Comparison of ENCODE assay signal across 27 cellular contexts in genomic region chr13:98374750-98375149, GRCh38.
"Had no signal": no experiment of that assay in that cellular context is flagged by ENCODE, and none has a peak within 500 bp of the region (broad histone marks: within the 10 kb centered on the region; RNA-seq: fewer than 3 reads in every experiment).

No MANE protein-coding gene starts in this region.

- H3K27me3 ChIP-seq: ascending aorta, cardiac muscle cell, SJCRH30 had no signal

- ATAC-seq: activated CD4-positive, alpha-beta T cell treated with anti-CD3 and anti-CD28 coated beads for 36 hours; activated CD8-positive, alpha-beta T cell treated with anti-CD3 and anti-CD28 coated beads, Interleukin-2, amount 10 ng/mL, durations not matched to agents 7 days and 5 days; Panc1 had no signal

- DNase-seq: activated CD4-positive, alpha-beta T cell treated with anti-CD3 and anti-CD28 coated beads for 36 hours; activated CD4-positive, alpha-beta T cell treated with anti-CD3 and anti-CD28 coated beads, Interleukin-2, amount 10 ng/mL, durations not matched to agents 7 days and 5 days; activated CD4-positive, alpha-beta T cell treated with anti-CD3 and anti-CD28 coated beads, Interleukin-2, amount 50 U/mL, for 48 hours; activated CD8-positive, alpha-beta T cell treated with anti-CD3 and anti-CD28 coated beads, Interleukin-2, amount 10 ng/mL, durations not matched to agents 7 days and 5 days; activated gamma-delta T cell; activated naive CD4-positive, alpha-beta T cell treated with Interleukin-2 at 50 U/mL for 16 hours; activated naive CD8-positive, alpha-beta T cell treated with anti-CD3 and anti-CD28 coated beads, Interleukin-2, amount 10 ng/mL, durations not matched to agents 7 days and 5 days; activated T-cell treated with anti-CD3 and anti-CD28 coated beads, Interleukin-2, amount 50 U/mL, for 24 hours; amygdala; NCI-H1092 treated with DMSO at 0.1 percent for 48 hours; NCI-H1417; NCI-H146; NCI-H187; NCI-H2029 treated with DMSO at 0.1 percent for 48 hours; NCI-H2107; NCI-H226; NCI-H446 treated with DMSO at 0.1 percent for 48 hours; NCI-H524; SHP77; SJCRH30; T1000 had no signal

- H3K4me3 ChIP-seq: ascending aorta, cardiac muscle cell, SJCRH30, SK-N-MC had no signal

- H3K27ac Mint-ChIP-seq: activated CD4-positive, alpha-beta T cell treated with anti-CD3 and anti-CD28 coated beads for 36 hours; activated CD4-positive, alpha-beta T cell treated with anti-CD3 and anti-CD28 coated beads, Interleukin-2, amount 10 ng/mL, durations not matched to agents 7 days and 5 days; activated CD8-positive, alpha-beta T cell treated with anti-CD3 and anti-CD28 coated beads, Interleukin-2, amount 10 ng/mL, durations not matched to agents 7 days and 5 days; activated naive CD4-positive, alpha-beta T cell treated with anti-CD3 and anti-CD28 coated beads, Interleukin-2, amount 50 U/mL, for 24 hours; activated naive CD8-positive, alpha-beta T cell treated with anti-CD3 and anti-CD28 coated beads, Interleukin-2, amount 10 ng/mL, durations not matched to agents 7 days and 5 days; activated T-cell treated with anti-CD3 and anti-CD28 coated beads, Interleukin-2, amount 50 U/mL, for 24 hours; activated T-helper 2 cell treated with anti-CD3 and anti-CD28 coated beads, Interferon-gamma antibody, Interleukin-2, Interleukin-4, amounts not matched to agents 10 μg/mL and 5 μg/mL and 100 μg/mL, durations not matched to agents 14 hours and 24 hours and 36 hours had no signal

- H3K27me3 Mint-ChIP-seq: activated naive CD8-positive, alpha-beta T cell treated with anti-CD3 and anti-CD28 coated beads, Interleukin-2, amount 10 ng/mL, durations not matched to agents 7 days and 5 days had no signal

- H3K36me3 ChIP-seq: ascending aorta, cardiac muscle cell, SJCRH30 had no signal

- H3K4me3 Mint-ChIP-seq: activated CD4-positive, alpha-beta T cell treated with anti-CD3 and anti-CD28 coated beads for 36 hours; activated CD4-positive, alpha-beta T cell treated with anti-CD3 and anti-CD28 coated beads, Interleukin-2, amount 10 ng/mL, durations not matched to agents 7 days and 5 days; activated CD8-positive, alpha-beta T cell treated with anti-CD3 and anti-CD28 coated beads, Interleukin-2, amount 10 ng/mL, durations not matched to agents 7 days and 5 days; activated naive CD4-positive, alpha-beta T cell treated with anti-CD3 and anti-CD28 coated beads, Interleukin-2, amount 50 U/mL, for 24 hours; activated naive CD8-positive, alpha-beta T cell treated with anti-CD3 and anti-CD28 coated beads, Interleukin-2, amount 10 ng/mL, durations not matched to agents 7 days and 5 days; activated T-cell treated with anti-CD3 and anti-CD28 coated beads, Interleukin-2, amount 50 U/mL, for 24 hours had no signal

- H3K4me1 Mint-ChIP-seq: activated CD4-positive, alpha-beta T cell treated with anti-CD3 and anti-CD28 coated beads for 36 hours; activated CD4-positive, alpha-beta T cell treated with anti-CD3 and anti-CD28 coated beads, Interleukin-2, amount 10 ng/mL, durations not matched to agents 7 days and 5 days; activated naive CD4-positive, alpha-beta T cell treated with anti-CD3 and anti-CD28 coated beads, Interleukin-2, amount 50 U/mL, for 24 hours; activated naive CD8-positive, alpha-beta T cell treated with anti-CD3 and anti-CD28 coated beads, Interleukin-2, amount 10 ng/mL, durations not matched to agents 7 days and 5 days had no signal

- H3K27ac ChIP-seq: ascending aorta, cardiac muscle cell, SJCRH30, SK-N-MC had no signal

- H3K9me3 Mint-ChIP-seq: activated naive CD4-positive, alpha-beta T cell treated with anti-CD3 and anti-CD28 coated beads, Interleukin-2, amount 50 U/mL, for 24 hours had no signal

- H3K36me3 Mint-ChIP-seq: activated naive CD4-positive, alpha-beta T cell treated with anti-CD3 and anti-CD28 coated beads, Interleukin-2, amount 50 U/mL, for 24 hours; activated naive CD8-positive, alpha-beta T cell treated with anti-CD3 and anti-CD28 coated beads, Interleukin-2, amount 10 ng/mL, durations not matched to agents 7 days and 5 days had no signal
